23 cellular contexts compared by ENCODE assay signal in genomic region chr4:10245761-10246160, GRCh38.
DNase-seq lines count a peak whose midpoint lies in the region; ATAC-seq, FAIRE-seq and TF ChIP-seq lines count a peak whose summit lies in the region.
"Had no signal": no experiment of that assay in that cellular context is flagged by ENCODE, and none has a peak within 500 bp of the region (broad histone marks: within the 10 kb centered on the region; RNA-seq: fewer than 3 reads in every experiment).

No MANE protein-coding gene starts in this region.

- TF ChIP-seq CTCF in right lobe of liver (IDR thresholded peaks at IDR 0.05) (no peak), HepG2 (CRISPR knock-in tag; IDR thresholded peaks at IDR 0.05) (no peak), uterus (IDR thresholded peaks at IDR 0.05) (no peak)

- no peak overlapping the region for H3K4me3 ChIP-seq in right lobe of liver
- H3K4me3 ChIP-seq in HepG2 (replicated peaks in 1 of 3; ENCODE audit: insufficient read depth in 1 of 3, low read depth in 2 of 3, low read length in 3 of 3), result no peak overlapping the region
- H3K4me3 ChIP-seq in uterus, result no peak overlapping the region
- H3K4me3 ChIP-seq: BLaER1 treated with 17β-estradiol and CSF1 and Interleukin-3, amounts not matched to agents 10 nM and 100 nM; GM23248; SK-N-MC had no signal

- no peak overlapping the region for H3K9ac ChIP-seq in HepG2 (ENCODE audit: insufficient read depth, low read depth, low read length)
- H3K9ac ChIP-seq: BLaER1 treated with 17β-estradiol and CSF1 and Interleukin-3, amounts not matched to agents 10 nM and 100 nM; GM23248 had no signal

- FAIRE-seq in HepG2 (lab: Jason Lieb, UNC), result no peak
- FAIRE-seq: GM12891, GM18507, RCC 7860 had no signal

- TF ChIP-seq EP300 in HepG2 (IDR thresholded peaks at IDR 0.05; ENCODE audit: low read depth in 2 of 2, low read length in 2 of 2), result no peak
- no peak for TF ChIP-seq EP300 in HepG2 (CRISPR knock-in tag; IDR thresholded peaks at IDR 0.05; ENCODE audit: borderline replicate concordance)

- DNase-seq in right lobe of liver (no peak), HepG2 (ENCODE audit: low spot score) (no peak), SKM-1 (lab: John Stamatoyannopoulos, UW; ENCODE audit: unreplicated experiment) (peak; percentile 19), dedifferentiated amniotic fluid mesenchymal stem cell (ENCODE audit: extremely low spot score) (peak; percentile 13), uterus (no peak)
- no peak for DNase-seq in stimulated activated CD4-positive, alpha-beta T cell treated with anti-CD3 and anti-CD28 coated beads, Interleukin-1b, Interleukin-23, amount 100 ng/mL, for 48 hours
- DNase-seq: 8988T, GF-D8, GM23248, Kasumi-1, MM.1S, NCI-H1436 treated with DMSO at 0.1 percent for 48 hours, NCI-H2081 treated with DMSO at 0.1 percent for 48 hours, NCI-H510A treated with DMSO at 0.1 percent for 48 hours, NCI-H82, Right ventricle myocardium superior had no signal

- intact Hi-C loops in right lobe of liver (cut with DNase I) (no loop called here), HepG2 (cut with micrococcal nuclease; ENCODE audit: unreplicated experiment) (no loop called here), uterus (cut with DNase I; ENCODE audit: low total_unique reads) (no loop called here)

- TF ChIP-seq RAD21 in HepG2 (CRISPR knock-in tag; IDR thresholded peaks at IDR 0.05), result no peak

- POLR2A ChIA-PET in HepG2 (lab: Yijun Ruan, JAX), result no interaction called here

- 45% methylated on average over 6 of the region's 7 CpGs for WGBS in right lobe of liver (ENCODE audit: insufficient coverage, low coverage, low lambda C conversion rate, missing lambda C conversion rate)
- WGBS in HepG2 (ENCODE audit: low lambda C conversion rate), result 45% methylated on average over 6 of the region's 7 CpGs

- no peaks in the 10 kb centered on the region for H3K27me3 ChIP-seq in right lobe of liver
- H3K27me3 ChIP-seq in HepG2 (ENCODE audit: control insufficient read depth in 1 of 2, insufficient read depth in 2 of 2, low read length in 2 of 2), result peaks cover 0 to 12% of the 10 kb centered on the region in 2 experiments; a peak in 2 of 5 replicates
- H3K27me3 ChIP-seq in uterus, result no peaks in the 10 kb centered on the region
- H3K27me3 ChIP-seq: BLaER1 treated with 17β-estradiol and CSF1 and Interleukin-3, amounts not matched to agents 10 nM and 100 nM had no signal

- no peaks in the 10 kb centered on the region for H3K9me3 ChIP-seq in right lobe of liver
- no peaks in the 10 kb centered on the region for H3K9me3 ChIP-seq in HepG2 (ENCODE audit: low read length)
- H3K9me3 ChIP-seq in uterus, result no peaks in the 10 kb centered on the region
- H3K9me3 ChIP-seq: BLaER1 treated with 17β-estradiol and CSF1 and Interleukin-3, amounts not matched to agents 10 nM and 100 nM had no signal

- no peaks in the 10 kb centered on the region for H3K79me2 ChIP-seq in HepG2 (ENCODE audit: insufficient read depth, low read length)

- H3K4me1 ChIP-seq in right lobe of liver (no peaks in the 10 kb centered on the region), HepG2 (ENCODE audit: insufficient read depth, low read length) (no peaks in the 10 kb centered on the region), uterus (no peaks in the 10 kb centered on the region)

- H4K20me1 ChIP-seq in HepG2 (ENCODE audit: insufficient read depth, low read length), result no peaks in the 10 kb centered on the region
- H4K20me1 ChIP-seq: BLaER1 treated with 17β-estradiol and CSF1 and Interleukin-3, amounts not matched to agents 10 nM and 100 nM had no signal

- in situ Hi-C loops in HepG2 (cut with HindIII; ENCODE audit: extremely low pct_ligation_motif_present, low pct_unique_long_range_greater_than_20kb), result no loop called here

- H3K27ac ChIP-seq in right lobe of liver (no peak overlapping the region), HepG2 (ENCODE audit: extremely low read length, insufficient read depth, low read length) (no peak overlapping the region), uterus (no peak overlapping the region)
- H3K27ac ChIP-seq: BLaER1 treated with 17β-estradiol and CSF1 and Interleukin-3, amounts not matched to agents 10 nM and 100 nM; GM23248; SK-N-MC had no signal

- CTCF ChIA-PET in HepG2 (lab: Yijun Ruan, JAX; ENCODE audit: low intra/inter-chr PET ratio, low total read pairs), result no interaction called here

- no TSS peak for BruUV-seq in HepG2 (replicated peaks; lab: Mats Ljungman, UMichigan)

- TF ChIP-seq POLR2A in right lobe of liver (IDR thresholded peaks at IDR 0.05) (no peak), HepG2 (IDR thresholded peaks at IDR 0.05; ENCODE audit: insufficient read depth in 1 of 2, low read depth in 2 of 2, low read length in 2 of 2) (no peak), uterus (IDR thresholded peaks at IDR 0.05) (no peak)

- peak; percentile 28 to 41 (median 32) for ATAC-seq in right lobe of liver
- ATAC-seq in HepG2, result no peak
- ATAC-seq in GM19397 (IDR thresholded peaks at IDR 0.05; ENCODE audit: unreplicated experiment), result no peak
- no peak for ATAC-seq in HG03097 (IDR thresholded peaks at IDR 0.05; ENCODE audit: low FRiP score, unreplicated experiment)

- H3K36me3 ChIP-seq in right lobe of liver, result no peaks in the 10 kb centered on the region
- H3K36me3 ChIP-seq in HepG2 (replicated peaks in 1 of 2; ENCODE audit: control insufficient read depth in 1 of 2, insufficient read depth in 2 of 2, low read length in 2 of 2), result no peaks in the 10 kb centered on the region
- H3K36me3 ChIP-seq in uterus, result no peaks in the 10 kb centered on the region
- H3K36me3 ChIP-seq: BLaER1 treated with 17β-estradiol and CSF1 and Interleukin-3, amounts not matched to agents 10 nM and 100 nM had no signal

- H2AFZ ChIP-seq in HepG2 (ENCODE audit: low read length), result no peak overlapping the region
- H2AFZ ChIP-seq: GM23248 had no signal

- no peak overlapping the region for H3K4me2 ChIP-seq in HepG2 (ENCODE audit: low read depth, low read length)

TF ChIP-seq in HepG2, 621 proteins besides CTCF, POLR2A, EP300 and RAD21:
- TF ChIP-seq U2AF2 (IDR thresholded peaks at IDR 0.05; ENCODE audit: low read depth, low read length), result no peak

Comparison
In these comparisons a context has a peak if more than half of its experiments do, and no peak if none do; other contexts are left out.
1. ATAC-seq: peak in right lobe of liver (4 of 4); none in HepG2 (single experiment), GM19397 (single experiment) and HG03097 (single experiment).
2. DNase-seq: peak in SKM-1 (single experiment) and dedifferentiated amniotic fluid mesenchymal stem cell (single experiment); none in right lobe of liver (0 of 3), HepG2 (single experiment), stimulated activated CD4-positive, alpha-beta T cell treated with anti-CD3 and anti-CD28 coated beads, Interleukin-1b, Interleukin-23, amount 100 ng/mL, for 48 hours (single experiment) and uterus (0 of 2).